ENCODE assay signal across 16 cellular contexts in the genomic region with DNA sequence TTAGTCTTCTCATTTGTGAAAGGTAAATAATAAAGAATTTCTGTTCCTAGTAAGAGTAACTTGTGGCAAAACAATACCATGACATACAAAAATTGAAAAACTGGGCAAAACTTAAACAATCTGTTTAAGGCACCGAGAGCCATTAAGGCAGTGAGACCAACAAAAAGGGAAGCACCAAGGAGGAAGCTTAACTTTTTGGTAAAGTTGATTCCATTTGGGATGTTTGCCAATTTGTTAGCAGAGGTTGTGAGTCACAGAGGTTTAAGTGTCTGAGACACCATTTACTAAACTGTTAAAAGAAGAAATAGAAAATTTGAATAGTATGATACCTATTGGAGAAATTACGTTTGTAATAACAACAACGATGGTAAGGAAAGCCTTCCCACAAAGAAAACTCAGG. TPM values are rescaled to one million over a fixed set of nuclear protein-coding genes. Genes with fewer than 3 reads are reported as not detected.
DNase-seq lines count a peak whose midpoint lies in the region; ATAC-seq, FAIRE-seq and TF ChIP-seq lines count a peak whose summit lies in the region.
"Had no signal": no experiment of that assay in that cellular context is flagged by ENCODE, and none has a peak within 500 bp of the region (broad histone marks: within the 10 kb centered on the region; RNA-seq: fewer than 3 reads in every experiment).

No MANE protein-coding gene starts in this region.

- no peaks in the 10 kb centered on the region for H3K27me3 ChIP-seq in breast epithelium
- H3K27me3 ChIP-seq in bronchial epithelial cell (ENCODE audit: control insufficient read depth, insufficient read depth, low read length): no peaks in the 10 kb centered on the region

- H3K27ac Mint-ChIP-seq in MCF 10A (ENCODE audit: low read depth, unreplicated experiment): no peak overlapping the region
- H3K27ac Mint-ChIP-seq in stimulated activated naive CD8-positive, alpha-beta T cell treated with anti-CD3 and anti-CD28 coated beads, Interleukin-15, amount 100 ng/mL, for 72 hours: peak overlapping the region; percentile 43 to 69
- H3K27ac Mint-ChIP-seq in activated T-helper 17 cell treated with anti-CD3 and anti-CD28 coated beads, Interleukin-2, amount 50 U/mL, for 72 hours: no peak overlapping the region
- H3K27ac Mint-ChIP-seq: immature natural killer cell had no signal

- no peaks in the 10 kb centered on the region for H3K9me3 ChIP-seq in breast epithelium

- H3K4me3 ChIP-seq in breast epithelium (no peak overlapping the region), bronchial epithelial cell (ENCODE audit: low read depth, low read length) (no peak overlapping the region)
- H3K4me3 ChIP-seq: SK-N-MC had no signal

- no peak for TF ChIP-seq POLR2A in breast epithelium (IDR thresholded peaks at IDR 0.05)

- DNase-seq in MCF 10A (ENCODE audit: unreplicated experiment) (peak; percentile 58), breast epithelium (ENCODE audit: low spot score in 2 of 2) (no peak), RKO (ENCODE audit: low spot score) (peak; percentile 7), bronchial epithelial cell (ENCODE audit: low read depth) (peak; percentile 84), 8988T (no peak)
- DNase-seq in stimulated activated naive CD8-positive, alpha-beta T cell treated with anti-CD3 and anti-CD28 coated beads, Interleukin-15, amount 100 ng/mL, for 72 hours: no peak
- no peak for DNase-seq in activated CD4-positive, alpha-beta T cell treated with anti-CD3 and anti-CD28 coated beads, Interleukin-2, amount 50 U/mL, for 48 hours
- DNase-seq: DND-41, immature natural killer cell, NCI-H524 treated with DMSO at 0.1 percent for 48 hours had no signal

- H3K4me1 Mint-ChIP-seq in MCF 10A (ENCODE audit: insufficient read depth, unreplicated experiment): peaks cover 4% of the 10 kb centered on the region
- peaks cover 85% of the 10 kb centered on the region for H3K4me1 Mint-ChIP-seq in stimulated activated naive CD8-positive, alpha-beta T cell treated with anti-CD3 and anti-CD28 coated beads, Interleukin-15, amount 100 ng/mL, for 72 hours
- H3K4me1 Mint-ChIP-seq in activated T-helper 17 cell treated with anti-CD3 and anti-CD28 coated beads, Interleukin-2, amount 50 U/mL, for 72 hours: peaks cover 26% of the 10 kb centered on the region

- H3K27me3 Mint-ChIP-seq in MCF 10A (ENCODE audit: insufficient read depth, unreplicated experiment): peaks cover 12% of the 10 kb centered on the region
- H3K27me3 Mint-ChIP-seq in stimulated activated naive CD8-positive, alpha-beta T cell treated with anti-CD3 and anti-CD28 coated beads, Interleukin-15, amount 100 ng/mL, for 72 hours: no peaks in the 10 kb centered on the region
- no peaks in the 10 kb centered on the region for H3K27me3 Mint-ChIP-seq in activated T-helper 17 cell treated with anti-CD3 and anti-CD28 coated beads, Interleukin-2, amount 50 U/mL, for 72 hours

- no peak overlapping the region for H3K4me3 Mint-ChIP-seq in MCF 10A (ENCODE audit: unreplicated experiment)
- H3K4me3 Mint-ChIP-seq in stimulated activated naive CD8-positive, alpha-beta T cell treated with anti-CD3 and anti-CD28 coated beads, Interleukin-15, amount 100 ng/mL, for 72 hours: peak overlapping the region; percentile 71 to 77
- no peak overlapping the region for H3K4me3 Mint-ChIP-seq in activated T-helper 17 cell treated with anti-CD3 and anti-CD28 coated beads, Interleukin-2, amount 50 U/mL, for 72 hours
- H3K4me3 Mint-ChIP-seq: immature natural killer cell had no signal

- ATAC-seq in stimulated activated naive CD8-positive, alpha-beta T cell treated with anti-CD3 and anti-CD28 coated beads, Interleukin-15, amount 100 ng/mL, for 72 hours: no peak
- ATAC-seq in activated T-helper 17 cell treated with anti-CD3 and anti-CD28 coated beads, Interleukin-2, amount 50 U/mL, for 72 hours (replicated peaks): no peak

- H3K27ac ChIP-seq in breast epithelium: no peak overlapping the region
- H3K27ac ChIP-seq: SK-N-MC had no signal

- intact Hi-C loops in MCF 10A (cut with micrococcal nuclease) (no loop called here), breast epithelium (cut with DNase I; ENCODE audit: low total_unique reads) (no loop called here)

- no TSS peak for BruUV-seq in MCF 10A (replicated peaks; lab: Mats Ljungman, UMichigan)

- no peaks in the 10 kb centered on the region for H3K9me3 Mint-ChIP-seq in MCF 10A (ENCODE audit: unreplicated experiment)
- no peaks in the 10 kb centered on the region for H3K9me3 Mint-ChIP-seq in stimulated activated naive CD8-positive, alpha-beta T cell treated with anti-CD3 and anti-CD28 coated beads, Interleukin-15, amount 100 ng/mL, for 72 hours
- H3K9me3 Mint-ChIP-seq in activated T-helper 17 cell treated with anti-CD3 and anti-CD28 coated beads, Interleukin-2, amount 50 U/mL, for 72 hours: peaks cover 3% of the 10 kb centered on the region
- H3K9me3 Mint-ChIP-seq: immature natural killer cell had no signal

- CTCF ChIA-PET in MCF 10A (lab: Yijun Ruan, JAX): no interaction called here

- TF ChIP-seq CTCF in MCF 10A (IDR thresholded peaks at IDR 0.05; ENCODE audit: unreplicated experiment) (no peak), breast epithelium (IDR thresholded peaks at IDR 0.05) (no peak), bronchial epithelial cell (IDR thresholded peaks at IDR 0.05; ENCODE audit: insufficient read depth, low read length, severe bottlenecking) (no peak)

- FAIRE-seq in bronchial epithelial cell (lab: Jason Lieb, UNC): no peak
- FAIRE-seq: H54 had no signal

- no peaks in the 10 kb centered on the region for H3K4me1 ChIP-seq in breast epithelium

- H3K36me3 ChIP-seq in breast epithelium (no peaks in the 10 kb centered on the region), bronchial epithelial cell (ENCODE audit: control insufficient read depth, insufficient read depth, low read length) (no peaks in the 10 kb centered on the region)

- POLR2A ChIA-PET in MCF 10A (lab: Yijun Ruan, JAX): interaction anchor here (0.6 to 0.7 kb wide), 2 partner anchors 279 to 964 kb away, joined by 3 read pairs; no protein-coding TSS in a partner anchor

- no peaks in the 10 kb centered on the region for H3K36me3 Mint-ChIP-seq in MCF 10A (ENCODE audit: insufficient read depth, unreplicated experiment)
- H3K36me3 Mint-ChIP-seq in activated T-helper 17 cell treated with anti-CD3 and anti-CD28 coated beads, Interleukin-2, amount 50 U/mL, for 72 hours (ENCODE audit: low read depth): no peaks in the 10 kb centered on the region

RNA-seq across cellular contexts. Expression of a gene that starts 4.9 kb away (rescaled TPM):
- total RNA-seq in MCF 10A (2022) (not detected in 2 replicates), breast epithelium (not detected), bronchial epithelial cell (not detected in 2 replicates)
- not detected for total RNA-seq in activated T-helper 17 cell treated with anti-CD3 and anti-CD28 coated beads, Interleukin-2, amount 50 U/mL, for 72 hours
- total RNA-seq: HT-29, mononuclear cell, pulmonary artery endothelial cell had no signal

RNA-seq across cellular contexts. Expression of a gene that starts 41.7 kb away (rescaled TPM):
- not detected in 2 replicates for total RNA-seq in MCF 10A (2022)
- total RNA-seq in breast epithelium: not detected
- not detected in 2 replicates for total RNA-seq in bronchial epithelial cell
- not detected for total RNA-seq in activated T-helper 17 cell treated with anti-CD3 and anti-CD28 coated beads, Interleukin-2, amount 50 U/mL, for 72 hours
- total RNA-seq: HT-29, pulmonary artery endothelial cell had no signal

RNA-seq across cellular contexts. Expression of a gene that starts 47.2 kb away (rescaled TPM):
- total RNA-seq in MCF 10A (2022): 24.3 and 36.2 TPM in 2 replicates
- 10 to 100 TPM; 15.2 to 32.1 (median 18.2) TPM for total RNA-seq in breast epithelium
- total RNA-seq in bronchial epithelial cell: 10.2 and 32.4 TPM in 2 replicates
- total RNA-seq in activated T-helper 17 cell treated with anti-CD3 and anti-CD28 coated beads, Interleukin-2, amount 50 U/mL, for 72 hours: 10 to 100 TPM; 15.8 to 38.9 TPM

RNA-seq across cellular contexts. Expression of a gene that starts 53.6 kb away (rescaled TPM):
- total RNA-seq in MCF 10A (2022) (133 and 205 TPM in 2 replicates), breast epithelium (10 to 100 TPM; 29.8 to 35.0 (median 34.1) TPM), bronchial epithelial cell (104 and 112 TPM in 2 replicates)
- total RNA-seq in activated T-helper 17 cell treated with anti-CD3 and anti-CD28 coated beads, Interleukin-2, amount 50 U/mL, for 72 hours: 10 to 100 TPM; 31.3 to 45.6 TPM

Comparison
In these comparisons a context has a peak if more than half of its experiments do, and no peak if none do; other contexts are left out.
1. DNase-seq: peak in MCF 10A (single experiment), RKO (single experiment) and bronchial epithelial cell (single experiment); none in breast epithelium (0 of 2), stimulated activated naive CD8-positive, alpha-beta T cell treated with anti-CD3 and anti-CD28 coated beads, Interleukin-15, amount 100 ng/mL, for 72 hours (0 of 2), 8988T (single experiment) and activated CD4-positive, alpha-beta T cell treated with anti-CD3 and anti-CD28 coated beads, Interleukin-2, amount 50 U/mL, for 48 hours (0 of 2).
2. H3K27ac Mint-ChIP-seq: peak in stimulated activated naive CD8-positive, alpha-beta T cell treated with anti-CD3 and anti-CD28 coated beads, Interleukin-15, amount 100 ng/mL, for 72 hours (2 of 2); none in MCF 10A (single experiment) and activated T-helper 17 cell treated with anti-CD3 and anti-CD28 coated beads, Interleukin-2, amount 50 U/mL, for 72 hours (single experiment).
3. H3K4me3 Mint-ChIP-seq: peak in stimulated activated naive CD8-positive, alpha-beta T cell treated with anti-CD3 and anti-CD28 coated beads, Interleukin-15, amount 100 ng/mL, for 72 hours (2 of 2); none in MCF 10A (single experiment) and activated T-helper 17 cell treated with anti-CD3 and anti-CD28 coated beads, Interleukin-2, amount 50 U/mL, for 72 hours (single experiment).